Comparison of ENCODE assay signal across 9 cellular contexts in the genomic region with DNA sequence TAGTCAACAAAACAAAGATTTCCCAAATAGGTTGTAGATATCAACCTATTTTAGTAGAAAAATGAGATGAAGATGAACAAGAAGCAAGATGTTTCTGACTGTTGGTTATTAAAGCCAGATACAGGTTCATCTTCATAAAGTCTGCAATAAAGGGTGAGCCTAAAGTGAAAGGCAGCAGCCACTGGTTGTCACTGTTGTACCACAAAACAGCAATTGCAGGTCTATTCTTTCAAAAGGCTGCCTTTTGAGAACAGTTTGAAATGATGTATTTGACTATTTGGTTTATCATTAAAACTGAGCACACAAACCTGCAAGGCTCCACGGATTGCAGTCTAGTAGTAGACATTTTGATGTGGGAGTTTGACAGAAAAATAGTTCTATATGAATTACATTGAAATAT.
A peak's percentile ranks its signal among the peaks of the same experiment; 100 is the strongest.
DNase-seq lines count a peak whose midpoint lies in the region; ATAC-seq and TF ChIP-seq lines count a peak whose summit lies in the region.
"Had no signal": no experiment of that assay in that cellular context is flagged by ENCODE, and none has a peak within 500 bp of the region (broad histone marks: within the 10 kb centered on the region; RNA-seq: fewer than 3 reads in every experiment).

No MANE protein-coding gene starts in this region.

- H3K4me2 ChIP-seq in Loucy (ENCODE audit: low read depth, low read length, poor library complexity, severe bottlenecking) (no peak overlapping the region), osteoblast (ENCODE audit: insufficient read depth, low read length) (no peak overlapping the region)

- no peaks in the 10 kb centered on the region for H3K9me3 ChIP-seq in Loucy (ENCODE audit: insufficient read depth, low read depth, low read length)
- H3K9me3 ChIP-seq in osteoblast (ENCODE audit: low read depth, low read length) = no peaks in the 10 kb centered on the region

- peak; percentile 65 for ATAC-seq in GM18511 (IDR thresholded peaks at IDR 0.05; ENCODE audit: unreplicated experiment)
- ATAC-seq in GM21528 (IDR thresholded peaks at IDR 0.05; ENCODE audit: low FRiP score, unreplicated experiment) = no peak

- TF ChIP-seq CTCF in Loucy (conservative IDR thresholded peaks at IDR 0.05; ENCODE audit: low read length) = peak; percentile 62
- TF ChIP-seq CTCF in chondrocyte (IDR thresholded peaks at IDR 0.05) = peak; percentile 78
- peak; percentile 53 for TF ChIP-seq CTCF in osteoblast (IDR thresholded peaks at IDR 0.05; ENCODE audit: extremely low read depth, low read depth, low read length)

- intact Hi-C loops in posterior vena cava (cut with DNase I) = no loop called here

- H3K9me3 Mint-ChIP-seq in chondrocyte (ENCODE audit: low read depth) = no peaks in the 10 kb centered on the region

- no peak overlapping the region for H3K27ac ChIP-seq in osteoblast (ENCODE audit: low read depth, low read length)

- H4K20me1 ChIP-seq in Loucy (ENCODE audit: insufficient read depth, low read length, poor library complexity, severe bottlenecking) = no peaks in the 10 kb centered on the region
- no peaks in the 10 kb centered on the region for H4K20me1 ChIP-seq in osteoblast (ENCODE audit: insufficient read depth, low read length)

- H3K9ac ChIP-seq in Loucy (ENCODE audit: low read depth, low read length, poor library complexity, severe bottlenecking) = no peak overlapping the region

- TF ChIP-seq POLR2A in erythroblast (IDR thresholded peaks at IDR 0.05; ENCODE audit: low read length) = no peak

- H3K27ac Mint-ChIP-seq in chondrocyte (ENCODE audit: unreplicated experiment) = no peak overlapping the region
- H3K27ac Mint-ChIP-seq: activated B cell treated with CpG ODN at 0.5 μM for 24 hours had no signal

- DNase-seq in chondrocyte (ENCODE audit: low spot score) = no peak
- no peak for DNase-seq in osteoblast (ENCODE audit: insufficient read length, low spot score, missing footprints)
- DNase-seq in posterior vena cava (ENCODE audit: low spot score) = no peak
- DNase-seq in erythroblast (lab: John Stamatoyannopoulos, UW) = no peak
- DNase-seq in activated CD8-positive, alpha-beta memory T cell treated with anti-CD3 and anti-CD28 coated beads, Interleukin-2, amount 50 U/mL, for 48 hours = no peak
- DNase-seq: activated B cell treated with CpG ODN at 0.5 μM for 24 hours had no signal

- H3K27me3 ChIP-seq in Loucy (ENCODE audit: insufficient read depth, low read length, poor library complexity, severe bottlenecking) (no peaks in the 10 kb centered on the region), osteoblast (ENCODE audit: insufficient read depth, low read length) (no peaks in the 10 kb centered on the region)

- H3K79me2 ChIP-seq in Loucy (ENCODE audit: insufficient read depth, low read length) (no peaks in the 10 kb centered on the region), osteoblast (ENCODE audit: insufficient read depth, low read length) (no peaks in the 10 kb centered on the region)

- H3K4me1 Mint-ChIP-seq in chondrocyte (ENCODE audit: low read depth) = peaks cover 15% of the 10 kb centered on the region
- H3K4me1 Mint-ChIP-seq: activated B cell treated with CpG ODN at 0.5 μM for 24 hours had no signal

- H2AFZ ChIP-seq in Loucy (ENCODE audit: low read length) = no peak overlapping the region
- H2AFZ ChIP-seq in osteoblast (ENCODE audit: low read length) = no peak overlapping the region

- H3K4me3 ChIP-seq in Loucy (ENCODE audit: low read length, poor library complexity, severe bottlenecking) = no peak overlapping the region
- H3K4me3 ChIP-seq in osteoblast (ENCODE audit: insufficient read depth, low read length) = no peak overlapping the region

- no peaks in the 10 kb centered on the region for H3F3A ChIP-seq in Loucy (ENCODE audit: low read depth)

- H3K4me1 ChIP-seq in Loucy (ENCODE audit: insufficient read depth, low read length, poor library complexity, severe bottlenecking) (no peaks in the 10 kb centered on the region), osteoblast (ENCODE audit: insufficient read depth, low read length) (peaks cover 12% of the 10 kb centered on the region)

- no peaks in the 10 kb centered on the region for H3K27me3 Mint-ChIP-seq in chondrocyte (ENCODE audit: low read depth)
- H3K27me3 Mint-ChIP-seq: activated B cell treated with CpG ODN at 0.5 μM for 24 hours had no signal

- no peaks in the 10 kb centered on the region for H3K9me2 ChIP-seq in Loucy (replicated peaks; ENCODE audit: low read depth, low read length)

- no peak overlapping the region for H3K4me3 Mint-ChIP-seq in chondrocyte (ENCODE audit: unreplicated experiment)
- H3K4me3 Mint-ChIP-seq: activated B cell treated with CpG ODN at 0.5 μM for 24 hours had no signal

- no peaks in the 10 kb centered on the region for H3K36me3 Mint-ChIP-seq in chondrocyte (ENCODE audit: low read depth)

- H3K36me3 ChIP-seq in Loucy (ENCODE audit: insufficient read depth, low read length) = no peaks in the 10 kb centered on the region
- H3K36me3 ChIP-seq in osteoblast (ENCODE audit: insufficient read depth, low read length) = no peaks in the 10 kb centered on the region
